20 cellular contexts compared by ENCODE assay signal in genomic region chr1:162733336-162733590, GRCh38. TPM values are rescaled to one million over a fixed set of nuclear protein-coding genes. Genes with fewer than 3 reads are reported as not detected.
DNase-seq lines count a peak whose midpoint lies in the region; TF ChIP-seq lines count a peak whose summit lies in the region.
"Had no signal": no experiment of that assay in that cellular context is flagged by ENCODE, and none has a peak within 500 bp of the region (broad histone marks: within the 10 kb centered on the region; RNA-seq: fewer than 3 reads in every experiment).

No MANE protein-coding gene starts in this region.

- H3K36me3 ChIP-seq in SK-N-MC (ENCODE audit: insufficient read depth, low read length) (peaks cover 73% of the 10 kb centered on the region), esophagus (ENCODE audit: control insufficient read depth in 2 of 2, insufficient read depth in 2 of 2, low read length in 1 of 2) (no peaks in the 10 kb centered on the region), mucosa of rectum (ENCODE audit: control insufficient read depth in 2 of 2, insufficient read depth in 2 of 2, low read length in 2 of 2) (no peaks in the 10 kb centered on the region), tibial artery (no peaks in the 10 kb centered on the region)

- peak overlapping the region; percentile 44; the same call in 1 of the 2 replicates for H3K27ac ChIP-seq in SK-N-MC
- H3K27ac ChIP-seq in esophagus (ENCODE audit: low read depth in 2 of 2, low read length in 1 of 2): peak overlapping the region; percentile 24 to 40
- H3K27ac ChIP-seq in mucosa of rectum (ENCODE audit: low read depth in 2 of 2, low read length in 2 of 2): peak overlapping the region; percentile 9 to 24
- peak overlapping the region; percentile 64 to 76 for H3K27ac ChIP-seq in tibial artery
- H3K27ac ChIP-seq: brain microvascular endothelial cell, psoas muscle had no signal

- H3K4me3 ChIP-seq in SK-N-MC: no peak overlapping the region
- H3K4me3 ChIP-seq in esophagus (ENCODE audit: low read depth in 1 of 2, low read length in 2 of 2): no peak overlapping the region
- no peak overlapping the region for H3K4me3 ChIP-seq in mucosa of rectum (ENCODE audit: low read length in 2 of 2)
- no peak overlapping the region for H3K4me3 ChIP-seq in tibial artery
- H3K4me3 ChIP-seq: psoas muscle had no signal

- H3K27me3 ChIP-seq in esophagus (ENCODE audit: control insufficient read depth in 1 of 2, insufficient read depth in 2 of 2, low read length in 2 of 2) (no peaks in the 10 kb centered on the region), mucosa of rectum (ENCODE audit: control insufficient read depth in 2 of 2, insufficient read depth in 2 of 2, low read length in 2 of 2) (no peaks in the 10 kb centered on the region), tibial artery (no peaks in the 10 kb centered on the region)
- H3K27me3 ChIP-seq: brain microvascular endothelial cell had no signal

- intact Hi-C loops in tibial artery (cut with DNase I; ENCODE audit: low total_unique reads): no loop called here

- DNase-seq in SK-N-MC (ENCODE audit: low read depth, low spot score) (no peak), tibial artery (no peak), SHP77 treated with DMSO at 0.1 percent for 48 hours (lab: John Stamatoyannopoulos, UW) (no peak), cortex of kidney (lab: John Stamatoyannopoulos, UW) (no peak), midbrain (lab: John Stamatoyannopoulos, UW) (no peak), NCI-H2196 (lab: John Stamatoyannopoulos, UW; ENCODE audit: unreplicated experiment) (no peak)
- DNase-seq: activated CD4-positive, alpha-beta T cell treated with anti-CD3 and anti-CD28 coated beads for 48 hours; brain microvascular endothelial cell; CD8-positive, alpha-beta memory T cell; dermis blood vessel endothelial cell; DMS79 treated with DMSO at 0.1 percent for 48 hours; foreskin fibroblast; H7; MM.1S; NCI-H1436 treated with DMSO at 0.1 percent for 48 hours; NCI-H69; psoas muscle; T-cell had no signal

- 13 to 16% methylated on average over 1 of the region's 1 CpG for WGBS in esophagus, 2 donors

- H3K9ac ChIP-seq in SK-N-MC (ENCODE audit: insufficient read length): no peak overlapping the region
- H3K9ac ChIP-seq in mucosa of rectum (ENCODE audit: low read depth in 1 of 2, low read length in 2 of 2): no peak overlapping the region

- TF ChIP-seq CTCF in tibial artery (IDR thresholded peaks at IDR 0.05): no peak

- H3K4me1 ChIP-seq in esophagus (ENCODE audit: control insufficient read depth in 2 of 2, insufficient read depth in 2 of 2, low read length in 1 of 2) (no peaks in the 10 kb centered on the region), mucosa of rectum (ENCODE audit: control insufficient read depth in 2 of 2, insufficient read depth in 2 of 2, low read length in 2 of 2) (peaks cover 3 to 7% of the 10 kb centered on the region in 2 donors), tibial artery (peaks cover 0 to 33% (median 24%) of the 10 kb centered on the region in 4 donors)
- H3K4me1 ChIP-seq: psoas muscle had no signal

- H3K9me3 ChIP-seq in SK-N-MC (ENCODE audit: low read depth, low read length) (no peaks in the 10 kb centered on the region), esophagus (ENCODE audit: control insufficient read depth in 2 of 2, insufficient read depth in 1 of 2, low read depth in 1 of 2, low read length in 1 of 2) (no peaks in the 10 kb centered on the region), mucosa of rectum (ENCODE audit: control insufficient read depth in 2 of 2, low read length in 2 of 2) (no peaks in the 10 kb centered on the region), tibial artery (no peaks in the 10 kb centered on the region)
- H3K9me3 ChIP-seq: psoas muscle had no signal

RNA-seq across cellular contexts. Expression of gene HSD17B7, which starts 57.2 kb away (rescaled TPM):
- polyA plus RNA-seq in esophagus: 10 to 100 TPM; 12.4 to 14.2 TPM

Comparison
In these comparisons a context has a peak if more than half of its experiments do, and no peak if none do; other contexts are left out.
1. H3K27ac ChIP-seq: peak in every context shown above with its lines; median percentile 70 in tibial artery; 44 in SK-N-MC; 32 in esophagus; 16 in mucosa of rectum.